Comparison of ENCODE assay signal across 27 cellular contexts in genomic region chr6:14689639-14690038, GRCh38.
"Had no signal": no experiment of that assay in that cellular context is flagged by ENCODE, and none has a peak within 500 bp of the region (broad histone marks: within the 10 kb centered on the region; RNA-seq: fewer than 3 reads in every experiment).

No MANE protein-coding gene starts in this region.

- ATAC-seq: naive thymus-derived CD8-positive, alpha-beta T cell; natural killer cell treated with Interleukin-12 subunit alpha and Interleukin-12 subunit beta and Interleukin-15 and Interleukin-18, amount 100 ng/mL, for 72 hours; pancreas; right cardiac atrium; right lobe of liver; stimulated activated effector memory CD8-positive, alpha-beta T cell treated with anti-CD3 and anti-CD28 coated beads, Interleukin-12 subunit alpha, Interleukin-12 subunit beta, amount 100 ng/mL, for 72 hours had no signal

- H3K4me1 Mint-ChIP-seq: naive thymus-derived CD8-positive, alpha-beta T cell; neural crest cell; stimulated activated effector memory CD8-positive, alpha-beta T cell treated with anti-CD3 and anti-CD28 coated beads, Interleukin-12 subunit alpha, Interleukin-12 subunit beta, amount 100 ng/mL, for 72 hours had no signal

- H3K9me3 Mint-ChIP-seq: naive thymus-derived CD8-positive, alpha-beta T cell; natural killer cell treated with Interleukin-12 subunit alpha and Interleukin-12 subunit beta and Interleukin-15 and Interleukin-18, amount 100 ng/mL, for 72 hours; nephron progenitor cell; neural crest cell; stimulated activated effector memory CD8-positive, alpha-beta T cell treated with anti-CD3 and anti-CD28 coated beads, Interleukin-12 subunit alpha, Interleukin-12 subunit beta, amount 100 ng/mL, for 72 hours; stimulated activated naive CD8-positive, alpha-beta T cell treated with anti-CD3 and anti-CD28 coated beads, Interleukin-15, Interleukin-2, amounts not matched to agents 100 ng/mL and 50 ng/mL, for 24 hours had no signal

- H3K36me3 Mint-ChIP-seq: naive thymus-derived CD8-positive, alpha-beta T cell; natural killer cell treated with Interleukin-12 subunit alpha and Interleukin-12 subunit beta and Interleukin-15 and Interleukin-18, amount 100 ng/mL, for 72 hours; stimulated activated effector memory CD8-positive, alpha-beta T cell treated with anti-CD3 and anti-CD28 coated beads, Interleukin-12 subunit alpha, Interleukin-12 subunit beta, amount 100 ng/mL, for 72 hours had no signal

- H3K4me1 ChIP-seq: pancreas, prostate gland, right lobe of liver, sigmoid colon, stomach, thyroid gland, tibial nerve, upper lobe of left lung, vagina had no signal

- H3K27me3 ChIP-seq: neutrophil, pancreas, right lobe of liver, sigmoid colon, stomach, thyroid gland, tibial nerve, upper lobe of left lung, vagina had no signal

- H3K4me3 ChIP-seq: pancreas, prostate gland, right lobe of liver, sigmoid colon, stomach, thoracic aorta, thyroid gland, tibial nerve, upper lobe of left lung, vagina had no signal

- DNase-seq: naive thymus-derived CD8-positive, alpha-beta T cell; nephron progenitor cell; nucleus accumbens; pancreas; retina; right cardiac atrium; right lobe of liver; sigmoid colon; small intestine; stimulated activated CD4-positive, alpha-beta T cell treated with anti-CD3 and anti-CD28 coated beads, Interleukin-15, amount 100 ng/mL, for 24 hours; stimulated activated CD4-positive, alpha-beta T cell treated with anti-CD3 and anti-CD28 coated beads, Interleukin-2, amount 100 ng/mL, for 24 hours; stimulated activated CD4-positive, alpha-beta T cell treated with anti-CD3 and anti-CD28 coated beads, Interleukin-2, amount 100 ng/mL, for 48 hours; stimulated activated CD4-positive, alpha-beta T cell treated with anti-CD3 and anti-CD28 coated beads, Interleukin-4, amount 100 ng/mL, for 24 hours; stimulated activated naive CD4-positive, alpha-beta T cell treated with Interleukin-2 at 50 U/mL for 16 hours; stomach; thyroid gland; trophoblast cell; upper lobe of left lung had no signal

- H3K27ac ChIP-seq: neutrophil, pancreas, prostate gland, right lobe of liver, sigmoid colon, stomach, thoracic aorta, thyroid gland, tibial nerve, upper lobe of left lung, vagina had no signal

- H3K27me3 Mint-ChIP-seq: naive thymus-derived CD8-positive, alpha-beta T cell; natural killer cell treated with Interleukin-12 subunit alpha and Interleukin-12 subunit beta and Interleukin-15 and Interleukin-18, amount 100 ng/mL, for 72 hours; stimulated activated naive CD8-positive, alpha-beta T cell treated with anti-CD3 and anti-CD28 coated beads, Interleukin-15, Interleukin-2, amounts not matched to agents 100 ng/mL and 50 ng/mL, for 24 hours had no signal

- H3K4me3 Mint-ChIP-seq: naive thymus-derived CD8-positive, alpha-beta T cell; natural killer cell treated with Interleukin-12 subunit alpha and Interleukin-12 subunit beta and Interleukin-15 and Interleukin-18, amount 100 ng/mL, for 72 hours; nephron progenitor cell; neural crest cell; stimulated activated effector memory CD8-positive, alpha-beta T cell treated with anti-CD3 and anti-CD28 coated beads, Interleukin-12 subunit alpha, Interleukin-12 subunit beta, amount 100 ng/mL, for 72 hours; stimulated activated naive CD8-positive, alpha-beta T cell treated with anti-CD3 and anti-CD28 coated beads, Interleukin-15, Interleukin-2, amounts not matched to agents 100 ng/mL and 50 ng/mL, for 24 hours had no signal

- H3K27ac Mint-ChIP-seq: natural killer cell treated with Interleukin-12 subunit alpha and Interleukin-12 subunit beta and Interleukin-15 and Interleukin-18, amount 100 ng/mL, for 72 hours; nephron progenitor cell; stimulated activated effector memory CD8-positive, alpha-beta T cell treated with anti-CD3 and anti-CD28 coated beads, Interleukin-12 subunit alpha, Interleukin-12 subunit beta, amount 100 ng/mL, for 72 hours; stimulated activated naive CD8-positive, alpha-beta T cell treated with anti-CD3 and anti-CD28 coated beads, Interleukin-15, Interleukin-2, amounts not matched to agents 100 ng/mL and 50 ng/mL, for 24 hours had no signal

- H3K9me3 ChIP-seq: neutrophil, pancreas, prostate gland, right lobe of liver, sigmoid colon, stomach, thoracic aorta, thyroid gland, tibial nerve, upper lobe of left lung, vagina had no signal

- H3K36me3 ChIP-seq: neutrophil, pancreas, prostate gland, right lobe of liver, sigmoid colon, stomach, thoracic aorta, thyroid gland, tibial nerve, upper lobe of left lung, vagina had no signal
